Comparison of ENCODE assay signal across 13 cellular contexts in genomic region chr17:45364531-45365390, GRCh38. TPM values are rescaled to one million over a fixed set of nuclear protein-coding genes. Genes with fewer than 3 reads are reported as not detected.
DNase-seq lines count a peak whose midpoint lies in the region; ATAC-seq and TF ChIP-seq lines count a peak whose summit lies in the region.
"Had no signal": no experiment of that assay in that cellular context is flagged by ENCODE, and none has a peak within 500 bp of the region (broad histone marks: within the 10 kb centered on the region; RNA-seq: fewer than 3 reads in every experiment).

No MANE protein-coding gene starts in this region.

- no peaks in the 10 kb centered on the region for H3K4me1 ChIP-seq in mammary epithelial cell (ENCODE audit: insufficient read depth, low read length)
- no peaks in the 10 kb centered on the region for H3K4me1 ChIP-seq in right cardiac atrium (ENCODE audit: control insufficient read depth, insufficient read depth, low read length)
- H3K4me1 ChIP-seq in suprapubic skin: peaks cover 7% of the 10 kb centered on the region
- H3K4me1 ChIP-seq: parathyroid adenoma, Peyer's patch had no signal

- 88% methylated on average over 16 of the region's 17 CpGs for WGBS in mammary epithelial cell (ENCODE audit: low coverage, missing lambda C conversion rate)
- 63% methylated on average over 17 of the region's 17 CpGs for WGBS in right cardiac atrium
- WGBS in suprapubic skin: 74% methylated on average over 17 of the region's 17 CpGs

- no peak overlapping the region for H2AFZ ChIP-seq in mammary epithelial cell (ENCODE audit: low read depth, low read length)
- H2AFZ ChIP-seq: parathyroid adenoma had no signal

- no peaks in the 10 kb centered on the region for H4K20me1 ChIP-seq in mammary epithelial cell (ENCODE audit: insufficient read depth, low read length)

- no peak overlapping the region for H3K4me2 ChIP-seq in mammary epithelial cell (ENCODE audit: insufficient read depth, low read depth, low read length)

- intact Hi-C loops in MCF 10A (cut with micrococcal nuclease) (no loop called here), mammary epithelial cell (cut with micrococcal nuclease) (no loop called here), right cardiac atrium (cut with DNase I) (loop anchor here in 1 of 4 donors (5.0 kb wide), 1 partner anchor 37 kb away; no protein-coding TSS in a partner anchor)

- in situ Hi-C loops in mammary epithelial cell (cut with MboI; ENCODE audit: low sequenced_read_pairs in 2 of 2): no loop called here

- TF ChIP-seq CTCF in MCF 10A (IDR thresholded peaks at IDR 0.05; ENCODE audit: unreplicated experiment) (no peak), mammary epithelial cell (conservative IDR thresholded peaks at IDR 0.05 in 1 of 2, IDR thresholded peaks at IDR 0.05 in 1 of 2; ENCODE audit: extremely low read depth in 1 of 2, insufficient read depth in 1 of 2, low read depth in 1 of 2, low read length in 2 of 2) (no peak), suprapubic skin (IDR thresholded peaks at IDR 0.05) (no peak)

- BruUV-seq in MCF 10A (replicated peaks; lab: Mats Ljungman, UMichigan) (no TSS peak), mammary epithelial cell (replicated peaks; lab: Mats Ljungman, UMichigan) (no TSS peak)

- peak; percentile 10 to 63 for ATAC-seq in right cardiac atrium
- no peak for ATAC-seq in GM18909 (IDR thresholded peaks at IDR 0.05; ENCODE audit: poor library complexity, unreplicated experiment)
- no peak for ATAC-seq in HG03280 (IDR thresholded peaks at IDR 0.05; ENCODE audit: unreplicated experiment)

- no peaks in the 10 kb centered on the region for H3K9me3 Mint-ChIP-seq in MCF 10A (ENCODE audit: unreplicated experiment)

- no peak for TF ChIP-seq EP300 in suprapubic skin (IDR thresholded peaks at IDR 0.05)

- peak overlapping the region; percentile 13 for H3K27ac Mint-ChIP-seq in MCF 10A (ENCODE audit: low read depth, unreplicated experiment)
- H3K27ac Mint-ChIP-seq: activated CD4-positive, alpha-beta memory T cell treated with anti-CD3 and anti-CD28 coated beads for 36 hours had no signal

- H3K9me3 ChIP-seq in mammary epithelial cell (replicated peaks; ENCODE audit: insufficient read depth, low read length) (no peaks in the 10 kb centered on the region), right cardiac atrium (ENCODE audit: control insufficient read depth, low read length) (no peaks in the 10 kb centered on the region), suprapubic skin (no peaks in the 10 kb centered on the region)
- H3K9me3 ChIP-seq: Peyer's patch had no signal

- no peaks in the 10 kb centered on the region for H3K36me3 Mint-ChIP-seq in MCF 10A (ENCODE audit: insufficient read depth, unreplicated experiment)
- H3K36me3 Mint-ChIP-seq: activated CD4-positive, alpha-beta memory T cell treated with anti-CD3 and anti-CD28 coated beads for 36 hours; brain; CD14-positive monocyte had no signal

- H3K27me3 ChIP-seq in mammary epithelial cell (ENCODE audit: insufficient read depth, low read length) (no peaks in the 10 kb centered on the region), right cardiac atrium (ENCODE audit: control insufficient read depth, insufficient read depth) (no peaks in the 10 kb centered on the region), suprapubic skin (no peaks in the 10 kb centered on the region)
- H3K27me3 ChIP-seq: Peyer's patch had no signal

- H3K4me3 ChIP-seq in mammary epithelial cell (replicated peaks in 1 of 3; ENCODE audit: insufficient read depth in 1 of 3, low read depth in 2 of 3, low read length in 3 of 3) (no peak overlapping the region), right cardiac atrium (ENCODE audit: low read length) (no peak overlapping the region), suprapubic skin (no peak overlapping the region)
- H3K4me3 ChIP-seq: Peyer's patch had no signal

- no peak overlapping the region for H3K9ac ChIP-seq in mammary epithelial cell (ENCODE audit: insufficient read depth, low read length)
- H3K9ac ChIP-seq: parathyroid adenoma had no signal

- no peaks in the 10 kb centered on the region for H3K27me3 Mint-ChIP-seq in MCF 10A (ENCODE audit: insufficient read depth, unreplicated experiment)

- DNase-seq in MCF 10A (ENCODE audit: unreplicated experiment) (no peak), mammary epithelial cell (no peak), NCI-H748 treated with DMSO at 0.1 percent for 48 hours (lab: John Stamatoyannopoulos, UW) (peak; percentile 19), right cardiac atrium (peak in 1 of 3 donors; percentile 24), suprapubic skin (ENCODE audit: low spot score in 2 of 2) (peak; percentile 48 to 67), NCI-H446 treated with DMSO at 0.1 percent for 48 hours (lab: John Stamatoyannopoulos, UW) (no peak)
- DNase-seq: activated CD4-positive, alpha-beta memory T cell treated with anti-CD3 and anti-CD28 coated beads for 36 hours had no signal

- no peak for TF ChIP-seq POLR2A in suprapubic skin (IDR thresholded peaks at IDR 0.05)

- H3K36me3 ChIP-seq in mammary epithelial cell (ENCODE audit: insufficient read depth, low read length): no peaks in the 10 kb centered on the region
- no peaks in the 10 kb centered on the region for H3K36me3 ChIP-seq in suprapubic skin
- H3K36me3 ChIP-seq: Peyer's patch had no signal

- POLR2A ChIA-PET in MCF 10A (lab: Yijun Ruan, JAX): interaction anchor here (0.6 to 1.1 kb wide), 3 partner anchors 45 to 59 kb away, joined by 3 to 6 read pairs (median 3); partner anchors contain the start of gene MAP3K14

- H3K4me1 Mint-ChIP-seq in MCF 10A (ENCODE audit: insufficient read depth, unreplicated experiment): peaks cover 4% of the 10 kb centered on the region

- H3K4me3 Mint-ChIP-seq in MCF 10A (ENCODE audit: unreplicated experiment): no peak overlapping the region
- H3K4me3 Mint-ChIP-seq: activated CD4-positive, alpha-beta memory T cell treated with anti-CD3 and anti-CD28 coated beads for 36 hours; brain had no signal

- H3K79me2 ChIP-seq in mammary epithelial cell (ENCODE audit: insufficient read depth, low read length): no peaks in the 10 kb centered on the region
- H3K79me2 ChIP-seq: parathyroid adenoma had no signal

- dilution Hi-C loops in mammary epithelial cell (cut with HindIII; ENCODE audit: low sequenced_read_pairs): loop anchor here (5.0 kb wide), 2 partner anchors 42 to 48 kb away; no protein-coding TSS in a partner anchor

- H3K27ac ChIP-seq in mammary epithelial cell (ENCODE audit: insufficient read depth, low read depth, low read length) (no peak overlapping the region), right cardiac atrium (ENCODE audit: low read length) (no peak overlapping the region), suprapubic skin (no peak overlapping the region)
- H3K27ac ChIP-seq: parathyroid adenoma, Peyer's patch had no signal

- CTCF ChIA-PET in MCF 10A (lab: Yijun Ruan, JAX) (no interaction called here), mammary epithelial cell (lab: Charles Lee; ENCODE audit: low non-redundant PET) (no interaction called here)

RNA-seq across cellular contexts. Expression of gene MAP3K14, which starts 47.9 kb away (rescaled TPM):
- total RNA-seq in MCF 10A (2022) (5.3 and 9.2 TPM in 2 replicates), mammary epithelial cell (10 to 100 TPM in 1 of 2 donors, 1 to 10 TPM in 1; 5.2 to 11.6 TPM), right cardiac atrium (10 to 100 TPM; 12.2 to 17.1 (median 15.1) TPM), suprapubic skin (10 to 100 TPM in 3 of 4 donors, 1 to 10 TPM in 1; 9.6 to 14.4 (median 11.9) TPM)
- polyA plus RNA-seq in mammary epithelial cell (9.3 TPM), right cardiac atrium (10.8 TPM)
- 9.1 TPM for polyA minus RNA-seq in mammary epithelial cell

Comparison
In these comparisons a context has a peak if more than half of its experiments do, and no peak if none do; other contexts are left out.
1. DNase-seq: peak in NCI-H748 treated with DMSO at 0.1 percent for 48 hours (single experiment) and suprapubic skin (2 of 2); none in MCF 10A (single experiment), mammary epithelial cell (single experiment) and NCI-H446 treated with DMSO at 0.1 percent for 48 hours (single experiment).
2. ATAC-seq: peak in right cardiac atrium (2 of 2); none in GM18909 (single experiment) and HG03280 (single experiment).